2 cellular contexts compared by ENCODE assay signal in the genomic region with DNA sequence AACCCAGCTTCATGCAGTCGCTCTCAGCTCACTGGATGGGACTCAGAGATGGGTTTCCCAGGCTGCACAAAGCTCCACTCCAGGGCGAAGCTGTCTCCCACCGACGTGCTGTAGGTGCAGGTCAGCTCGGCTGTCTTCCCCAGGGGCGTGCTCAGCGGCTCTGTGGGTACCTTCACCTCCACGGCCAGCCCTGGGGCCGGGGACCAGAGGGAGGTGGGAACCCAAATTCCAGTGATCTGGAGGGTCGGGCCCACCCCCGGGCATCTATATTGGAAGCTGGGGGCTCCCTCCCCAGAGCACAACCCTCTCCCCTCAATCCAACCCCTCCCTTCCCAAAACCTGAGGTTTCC.
TF ChIP-seq lines count a peak whose summit lies in the region.

No MANE protein-coding gene starts in this region.

TF ChIP-seq in SK-N-SH, 30 proteins besides CTCF, POLR2A, EP300 and RAD21:
- TF ChIP-seq EZH2phosphoT487 (IDR thresholded peaks at IDR 0.05; ENCODE audit: borderline replicate concordance, low read depth) (no peak), MXI1 (IDR thresholded peaks at IDR 0.05; ENCODE audit: low read depth, low read length) (no peak), ELF1 (IDR thresholded peaks at IDR 0.05) (no peak), REST (IDR thresholded peaks at IDR 0.05; ENCODE audit: low read depth, low read length) (no peak), RXRA (IDR thresholded peaks at IDR 0.05; ENCODE audit: borderline replicate concordance, low read depth) (no peak), YY1 (IDR thresholded peaks at IDR 0.05; ENCODE audit: low read depth) (no peak), RFX5 (IDR thresholded peaks at IDR 0.05; ENCODE audit: low read length) (no peak), USF2 (IDR thresholded peaks at IDR 0.05; ENCODE audit: borderline replicate concordance, low read depth, low read length) (no peak), FOSL2 (IDR thresholded peaks at IDR 0.05; ENCODE audit: borderline replicate concordance, low read depth) (no peak), ZBTB33 (IDR thresholded peaks at IDR 0.05; ENCODE audit: borderline replicate concordance, low read depth) (no peak), POLR2AphosphoS5 (IDR thresholded peaks at IDR 0.05; ENCODE audit: low read depth, low read length) (no peak)
- TF ChIP-seq, protein P1, sequence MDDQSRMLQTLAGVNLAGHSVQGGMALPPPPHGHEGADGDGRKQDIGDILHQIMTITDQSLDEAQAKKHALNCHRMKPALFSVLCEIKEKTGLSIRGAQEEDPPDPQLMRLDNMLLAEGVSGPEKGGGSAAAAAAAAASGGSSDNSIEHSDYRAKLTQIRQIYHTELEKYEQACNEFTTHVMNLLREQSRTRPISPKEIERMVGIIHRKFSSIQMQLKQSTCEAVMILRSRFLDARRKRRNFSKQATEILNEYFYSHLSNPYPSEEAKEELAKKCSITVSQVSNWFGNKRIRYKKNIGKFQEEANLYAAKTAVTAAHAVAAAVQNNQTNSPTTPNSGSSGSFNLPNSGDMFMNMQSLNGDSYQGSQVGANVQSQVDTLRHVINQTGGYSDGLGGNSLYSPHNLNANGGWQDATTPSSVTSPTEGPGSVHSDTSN (IDR thresholded peaks at IDR 0.05), result no peak

TF ChIP-seq in SK-N-SH treated with all-trans-retinoic acid at 6 μM for 48 hours, 23 proteins besides CTCF, POLR2A, EP300 and RAD21:
- no peak for TF ChIP-seq ZNF70 (CRISPR knock-in tag; IDR thresholded peaks at IDR 0.05)
